Comparison of ENCODE assay signal across 1 cellular context in the genomic region with DNA sequence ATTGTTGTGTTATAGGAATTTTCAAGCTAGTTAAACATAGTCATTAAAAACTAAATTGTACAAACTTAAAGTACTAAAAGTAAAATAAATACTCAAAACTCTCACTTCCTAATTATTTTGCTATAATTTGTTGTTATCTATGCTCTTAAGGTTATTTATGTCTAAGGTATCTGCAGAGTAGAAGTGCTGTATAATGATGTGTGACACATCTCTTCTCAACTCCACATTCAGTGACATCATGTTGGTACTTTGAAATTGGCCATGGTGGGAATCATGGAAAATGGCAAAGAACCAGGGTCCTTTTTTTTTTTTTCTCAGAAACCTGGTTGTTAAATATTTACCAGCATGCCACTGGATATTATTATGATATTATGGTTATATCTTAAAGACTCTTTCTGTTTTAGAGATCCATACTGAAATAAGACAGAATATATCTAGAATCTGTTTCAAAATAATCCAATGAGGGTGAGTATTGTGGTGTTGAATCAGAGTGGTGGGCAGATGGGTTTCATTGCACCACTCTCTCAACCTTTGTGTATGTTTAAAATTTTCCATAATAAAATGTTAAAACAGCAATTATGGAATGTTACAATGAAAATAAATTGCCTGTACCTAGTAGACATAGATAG.
A peak's percentile ranks its signal among the peaks of the same experiment; 100 is the strongest.
TF ChIP-seq lines count a peak whose summit lies in the region.

No MANE protein-coding gene starts in this region.

TF ChIP-seq in K562, 482 proteins besides CTCF, POLR2A, EP300 and RAD21 (continued from another document):
- TF ChIP-seq, protein P1, sequence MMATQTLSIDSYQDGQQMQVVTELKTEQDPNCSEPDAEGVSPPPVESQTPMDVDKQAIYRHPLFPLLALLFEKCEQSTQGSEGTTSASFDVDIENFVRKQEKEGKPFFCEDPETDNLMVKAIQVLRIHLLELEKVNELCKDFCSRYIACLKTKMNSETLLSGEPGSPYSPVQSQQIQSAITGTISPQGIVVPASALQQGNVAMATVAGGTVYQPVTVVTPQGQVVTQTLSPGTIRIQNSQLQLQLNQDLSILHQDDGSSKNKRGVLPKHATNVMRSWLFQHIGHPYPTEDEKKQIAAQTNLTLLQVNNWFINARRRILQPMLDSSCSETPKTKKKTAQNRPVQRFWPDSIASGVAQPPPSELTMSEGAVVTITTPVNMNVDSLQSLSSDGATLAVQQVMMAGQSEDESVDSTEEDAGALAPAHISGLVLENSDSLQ (IDR thresholded peaks at IDR 0.05), result peak; percentile 30; the same call in 1 of the 2 replicates
- TF ChIP-seq THAP7 (CRISPR knock-in tag; IDR thresholded peaks at IDR 0.05), result no peak
- no peak for TF ChIP-seq ZBTB2 (IDR thresholded peaks at IDR 0.05)
- TF ChIP-seq IFI16 (CRISPR knock-in tag; IDR thresholded peaks at IDR 0.05), result no peak
- no peak for TF ChIP-seq GTF2F1 (IDR thresholded peaks at IDR 0.05; ENCODE audit: low read depth, low read length)
- TF ChIP-seq MEIS2 (IDR thresholded peaks at IDR 0.05; ENCODE audit: partially characterized antibody), result peak; percentile 18
- TF ChIP-seq TAF15 (IDR thresholded peaks at IDR 0.05; ENCODE audit: low read depth, low read length), result no peak
- TF ChIP-seq ZNF699 (CRISPR knock-in tag; IDR thresholded peaks at IDR 0.05; ENCODE audit: insufficient replicate concordance), result no peak
- no peak for TF ChIP-seq ARNT (IDR thresholded peaks at IDR 0.05)
- no peak for TF ChIP-seq MED1 (CRISPR knock-in tag; IDR thresholded peaks at IDR 0.05; ENCODE audit: borderline replicate concordance)
- TF ChIP-seq ZFP36 (IDR thresholded peaks at IDR 0.05; ENCODE audit: low read depth, low read length, partially characterized antibody), result no peak
- TF ChIP-seq, protein P2, sequence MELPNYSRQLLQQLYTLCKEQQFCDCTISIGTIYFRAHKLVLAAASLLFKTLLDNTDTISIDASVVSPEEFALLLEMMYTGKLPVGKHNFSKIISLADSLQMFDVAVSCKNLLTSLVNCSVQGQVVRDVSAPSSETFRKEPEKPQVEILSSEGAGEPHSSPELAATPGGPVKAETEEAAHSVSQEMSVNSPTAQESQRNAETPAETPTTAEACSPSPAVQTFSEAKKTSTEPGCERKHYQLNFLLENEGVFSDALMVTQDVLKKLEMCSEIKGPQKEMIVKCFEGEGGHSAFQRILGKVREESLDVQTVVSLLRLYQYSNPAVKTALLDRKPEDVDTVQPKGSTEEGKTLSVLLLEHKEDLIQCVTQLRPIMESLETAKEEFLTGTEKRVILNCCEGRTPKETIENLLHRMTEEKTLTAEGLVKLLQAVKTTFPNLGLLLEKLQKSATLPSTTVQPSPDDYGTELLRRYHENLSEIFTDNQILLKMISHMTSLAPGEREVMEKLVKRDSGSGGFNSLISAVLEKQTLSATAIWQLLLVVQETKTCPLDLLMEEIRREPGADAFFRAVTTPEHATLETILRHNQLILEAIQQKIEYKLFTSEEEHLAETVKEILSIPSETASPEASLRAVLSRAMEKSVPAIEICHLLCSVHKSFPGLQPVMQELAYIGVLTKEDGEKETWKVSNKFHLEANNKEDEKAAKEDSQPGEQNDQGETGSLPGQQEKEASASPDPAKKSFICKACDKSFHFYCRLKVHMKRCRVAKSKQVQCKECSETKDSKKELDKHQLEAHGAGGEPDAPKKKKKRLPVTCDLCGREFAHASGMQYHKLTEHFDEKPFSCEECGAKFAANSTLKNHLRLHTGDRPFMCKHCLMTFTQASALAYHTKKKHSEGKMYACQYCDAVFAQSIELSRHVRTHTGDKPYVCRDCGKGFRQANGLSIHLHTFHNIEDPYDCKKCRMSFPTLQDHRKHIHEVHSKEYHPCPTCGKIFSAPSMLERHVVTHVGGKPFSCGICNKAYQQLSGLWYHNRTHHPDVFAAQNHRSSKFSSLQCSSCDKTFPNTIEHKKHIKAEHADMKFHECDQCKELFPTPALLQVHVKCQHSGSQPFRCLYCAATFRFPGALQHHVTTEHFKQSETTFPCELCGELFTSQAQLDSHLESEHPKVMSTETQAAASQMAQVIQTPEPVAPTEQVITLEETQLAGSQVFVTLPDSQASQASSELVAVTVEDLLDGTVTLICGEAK (IDR thresholded peaks at IDR 0.05), result no peak
- TF ChIP-seq, protein P2 (CRISPR knock-in tag; IDR thresholded peaks at IDR 0.05), result no peak
- TF ChIP-seq HNRNPH1 (optimal IDR thresholded peaks at IDR 0.05; ENCODE audit: low read depth, low read length), result no peak
